9 cellular contexts compared by ENCODE assay signal in genomic region chr1:204350857-204351573, GRCh38. TPM values are rescaled to one million over a fixed set of nuclear protein-coding genes. Genes with fewer than 3 reads are reported as not detected.
DNase-seq lines count a peak whose midpoint lies in the region; ATAC-seq, FAIRE-seq and TF ChIP-seq lines count a peak whose summit lies in the region.
"Had no signal": no experiment of that assay in that cellular context is flagged by ENCODE, and none has a peak within 500 bp of the region (broad histone marks: within the 10 kb centered on the region; RNA-seq: fewer than 3 reads in every experiment).

No MANE protein-coding gene starts in this region.

- ATAC-seq in GM18870 (IDR thresholded peaks at IDR 0.05; ENCODE audit: unreplicated experiment) (no peak), GM18517 (IDR thresholded peaks at IDR 0.05; ENCODE audit: unreplicated experiment) (no peak)

- H3K9me2 ChIP-seq in OCI-LY7 (ENCODE audit: insufficient read depth, low read length), result no peaks in the 10 kb centered on the region

- DNase-seq in GM12865 (ENCODE audit: low read depth) (peak; percentile 12), OCI-LY7 (ENCODE audit: low spot score) (peak; percentile 17), globus pallidus (ENCODE audit: low spot score) (peak; percentile 88), ovary (peak; percentile 85 to 95 (median 94)), 8988T (no peak), D721Med (ENCODE audit: insufficient read length, low spot score) (no peak)

- no peak for TF ChIP-seq CTCF in GM12865 (IDR thresholded peaks at IDR 0.05; ENCODE audit: insufficient read depth, low read depth, low read length, missing control alignments)
- TF ChIP-seq CTCF in OCI-LY7 (conservative IDR thresholded peaks at IDR 0.05; ENCODE audit: low read length), result no peak
- TF ChIP-seq CTCF in ovary (IDR thresholded peaks at IDR 0.05), result no peak
- no peak for TF ChIP-seq CTCF in D721Med (IDR thresholded peaks at IDR 0.05; ENCODE audit: insufficient read depth, missing control alignments)

- H3K4me1 ChIP-seq in OCI-LY7 (ENCODE audit: insufficient read depth, low read length, poor library complexity, severe bottlenecking), result no peaks in the 10 kb centered on the region
- peaks cover 15% of the 10 kb centered on the region for H3K4me1 ChIP-seq in ovary (ENCODE audit: insufficient read depth)

- intact Hi-C loops in OCI-LY7 (cut with micrococcal nuclease; ENCODE audit: unreplicated experiment), result no loop called here
- intact Hi-C loops in ovary (cut with DNase I), result no loop called here

- WGBS in ovary, 3 donors, result 21 to 30% (median 22%) methylated on average over 20 of the region's 20 CpGs

- POLR2A ChIA-PET in OCI-LY7 (lab: Charles Lee), result interaction anchor here (1.0 kb wide), 1 partner anchor 17 kb away, joined by 3 read pairs; no protein-coding TSS in a partner anchor

- H3K27ac ChIP-seq in OCI-LY7 (ENCODE audit: low read depth, low read length, poor library complexity, severe bottlenecking) (no peak overlapping the region), ovary (no peak overlapping the region)
- H3K27ac ChIP-seq: thoracic aorta had no signal

- no peaks in the 10 kb centered on the region for H3K27me3 ChIP-seq in ovary

- no peak overlapping the region for H3K4me3 ChIP-seq in GM12865 (ENCODE audit: low read depth, low read length)
- H3K4me3 ChIP-seq in OCI-LY7 (ENCODE audit: low read depth, low read length, poor library complexity, severe bottlenecking), result no peak overlapping the region
- no peak overlapping the region for H3K4me3 ChIP-seq in ovary
- H3K4me3 ChIP-seq: thoracic aorta had no signal

- TF ChIP-seq EP300 in ovary (IDR thresholded peaks at IDR 0.05), result no peak

- H3K36me3 ChIP-seq in OCI-LY7 (ENCODE audit: insufficient read depth, low read length) (no peaks in the 10 kb centered on the region), ovary (no peaks in the 10 kb centered on the region)
- H3K36me3 ChIP-seq: thoracic aorta had no signal

- FAIRE-seq in D721Med (lab: Jason Lieb, UNC), result no peak

- no peaks in the 10 kb centered on the region for H3K9me3 ChIP-seq in OCI-LY7 (ENCODE audit: low read length)
- H3K9me3 ChIP-seq in ovary, result no peaks in the 10 kb centered on the region
- H3K9me3 ChIP-seq: thoracic aorta had no signal

- no peaks in the 10 kb centered on the region for H4K20me1 ChIP-seq in OCI-LY7 (ENCODE audit: insufficient read depth, low read length)

- H2AFZ ChIP-seq in OCI-LY7 (ENCODE audit: low read length), result no peak overlapping the region

- TF ChIP-seq POLR2A in ovary (IDR thresholded peaks at IDR 0.05), result no peak

- BruUV-seq in OCI-LY7 (replicated peaks; lab: Mats Ljungman, UMichigan), result no TSS peak

- CTCF ChIA-PET in OCI-LY7 (lab: Charles Lee; ENCODE audit: unreplicated experiment), result no interaction called here

- H3K79me2 ChIP-seq in OCI-LY7 (ENCODE audit: insufficient read depth, low read depth, low read length), result no peaks in the 10 kb centered on the region

- no peak overlapping the region for H3K4me2 ChIP-seq in OCI-LY7 (ENCODE audit: low read length)

RNA-seq across cellular contexts. Expression of gene PLEKHA6, which starts 8.7 kb away (rescaled TPM):
- total RNA-seq in OCI-LY7 (2014; rRNA removed; shearing (Covaris generic)), result not detected in 2 replicates
- total RNA-seq in OCI-LY7 (2022) (not detected in 2 replicates), ovary (10 to 100 TPM in 2 of 7 donors, 1 to 10 TPM in 5; 2.3 to 20.5 (median 9.3) TPM)
- 1 to 10 TPM; 2.5 to 4.9 TPM for polyA plus RNA-seq in ovary

Comparison
In these comparisons a context has a peak if more than half of its experiments do, and no peak if none do; other contexts are left out.
1. DNase-seq: peak in GM12865 (single experiment), OCI-LY7 (single experiment), globus pallidus (single experiment) and ovary (5 of 5); none in 8988T (single experiment) and D721Med (single experiment).